ENCODE assay signal across 32 cellular contexts in the genomic region with DNA sequence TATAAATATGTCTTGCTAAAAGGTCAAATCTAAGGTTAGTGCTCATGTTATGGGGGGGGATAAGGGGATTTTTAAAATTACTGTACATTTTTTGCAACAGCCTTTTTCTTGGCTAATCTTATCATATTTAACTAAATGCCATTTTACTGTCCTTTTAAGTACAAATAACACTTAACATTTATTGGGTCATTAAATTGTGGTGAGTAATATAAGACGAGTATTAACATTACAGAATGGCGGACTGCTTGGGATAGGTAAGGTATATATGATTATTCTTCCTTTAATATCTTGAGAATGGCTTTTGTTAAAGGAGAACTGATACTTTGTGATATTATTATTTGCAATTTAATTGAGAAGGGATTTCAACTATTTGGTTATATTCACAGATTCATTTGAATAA. TPM values are rescaled to one million over a fixed set of nuclear protein-coding genes. Genes with fewer than 3 reads are reported as not detected.
"Had no signal": no experiment of that assay in that cellular context is flagged by ENCODE, and none has a peak within 500 bp of the region (broad histone marks: within the 10 kb centered on the region; RNA-seq: fewer than 3 reads in every experiment).

No MANE protein-coding gene starts in this region.

- H3K4me1 ChIP-seq: stomach, suprapubic skin, testis, thyroid gland, tibial artery, tibial nerve, upper lobe of left lung, upper lobe of right lung, uterus, vagina had no signal

- H3K4me1 Mint-ChIP-seq: stimulated activated effector memory CD8-positive, alpha-beta T cell treated with anti-CD3 and anti-CD28 coated beads, Interleukin-12 subunit alpha, Interleukin-12 subunit beta, amount 100 ng/mL, for 72 hours; stimulated activated memory B cell treated with anti-CD40 and anti-IgM and Interleukin-4, amounts not matched to agents 10 μg/mL and 1 μg/mL and 100 μg/mL, for 72 hours; stimulated activated naive CD8-positive, alpha-beta T cell treated with anti-CD3 and anti-CD28 coated beads, Interleukin-15, amount 100 ng/mL, for 72 hours had no signal

- H3K9me3 Mint-ChIP-seq: stimulated activated effector memory CD8-positive, alpha-beta T cell treated with anti-CD3 and anti-CD28 coated beads, Interleukin-12 subunit alpha, Interleukin-12 subunit beta, amount 100 ng/mL, for 72 hours; stimulated activated memory B cell treated with anti-CD40 and anti-IgM and Interleukin-4, amounts not matched to agents 10 μg/mL and 1 μg/mL and 100 μg/mL, for 72 hours; stimulated activated naive B cell treated with anti-CD40 and anti-IgM and Interleukin-4, amounts not matched to agents 10 μg/mL and 1 μg/mL and 100 μg/mL, for 72 hours; stimulated activated naive CD8-positive, alpha-beta T cell treated with anti-CD3 and anti-CD28 coated beads, Interleukin-15, amount 100 ng/mL, for 72 hours; stimulated activated naive CD8-positive, alpha-beta T cell treated with anti-CD3 and anti-CD28 coated beads, Interleukin-15, Interleukin-2, amounts not matched to agents 100 ng/mL and 50 ng/mL, for 24 hours; type B pancreatic cell had no signal

- H3K27ac Mint-ChIP-seq: stimulated activated effector memory CD8-positive, alpha-beta T cell treated with anti-CD3 and anti-CD28 coated beads, Interleukin-12 subunit alpha, Interleukin-12 subunit beta, amount 100 ng/mL, for 72 hours; stimulated activated memory B cell treated with anti-CD40 and anti-IgM and Interleukin-4, amounts not matched to agents 10 μg/mL and 1 μg/mL and 100 μg/mL, for 72 hours; stimulated activated naive B cell treated with anti-CD40 and anti-IgM and Interleukin-4, amounts not matched to agents 10 μg/mL and 1 μg/mL and 100 μg/mL, for 72 hours; stimulated activated naive CD8-positive, alpha-beta T cell treated with anti-CD3 and anti-CD28 coated beads, Interleukin-15, amount 100 ng/mL, for 72 hours; stimulated activated naive CD8-positive, alpha-beta T cell treated with anti-CD3 and anti-CD28 coated beads, Interleukin-15, Interleukin-2, amounts not matched to agents 100 ng/mL and 50 ng/mL, for 24 hours; type B pancreatic cell had no signal

- H3K27me3 ChIP-seq: stomach, suprapubic skin, testis, thyroid gland, tibial artery, tibial nerve, transverse colon, upper lobe of left lung, upper lobe of right lung, uterus, vagina had no signal

- DNase-seq: stimulated activated CD4-positive, alpha-beta T cell treated with anti-CD3 and anti-CD28 coated beads, Interleukin-2, amount 100 ng/mL, for 48 hours; stimulated activated CD4-positive, alpha-beta T cell treated with anti-CD3 and anti-CD28 coated beads, Interleukin-4, amount 100 ng/mL, for 1 hour; stimulated activated CD4-positive, alpha-beta T cell treated with anti-CD3 and anti-CD28 coated beads, Interleukin-4, amount 100 ng/mL, for 24 hours; stimulated activated CD4-positive, alpha-beta T cell treated with anti-CD3 and anti-CD28 coated beads, Interleukin-4, amount 100 ng/mL, for 4 hours; stimulated activated CD8-positive, alpha-beta memory T cell treated with anti-CD3 and anti-CD28 coated beads, Interleukin-4, amount 100 ng/mL, for 48 hours; stimulated activated naive B cell treated with anti-CD40 and anti-IgM and Interleukin-4, amounts not matched to agents 10 μg/mL and 1 μg/mL and 100 μg/mL, for 72 hours; stimulated activated naive CD4-positive, alpha-beta T cell; stimulated activated naive CD4-positive, alpha-beta T cell treated with Interleukin-2 at 50 U/mL for 16 hours; stimulated activated naive CD8-positive, alpha-beta T cell treated with anti-CD3 and anti-CD28 coated beads, Interleukin-15, amount 100 ng/mL, for 72 hours; stimulated activated naive CD8-positive, alpha-beta T cell treated with anti-CD3 and anti-CD28 coated beads, Interleukin-15, Interleukin-2, amounts not matched to agents 100 U/mL and 50 U/mL, for 24 hours; stomach; substantia nigra; testis; thyroid gland; tibial artery; transverse colon; trophoblast cell; upper lobe of left lung; upper lobe of right lung; uterus had no signal

- H3K4me3 Mint-ChIP-seq: stimulated activated effector memory CD8-positive, alpha-beta T cell treated with anti-CD3 and anti-CD28 coated beads, Interleukin-12 subunit alpha, Interleukin-12 subunit beta, amount 100 ng/mL, for 72 hours; stimulated activated memory B cell treated with anti-CD40 and anti-IgM and Interleukin-4, amounts not matched to agents 10 μg/mL and 1 μg/mL and 100 μg/mL, for 72 hours; stimulated activated naive B cell treated with anti-CD40 and anti-IgM and Interleukin-4, amounts not matched to agents 10 μg/mL and 1 μg/mL and 100 μg/mL, for 72 hours; stimulated activated naive CD8-positive, alpha-beta T cell treated with anti-CD3 and anti-CD28 coated beads, Interleukin-15, amount 100 ng/mL, for 72 hours; stimulated activated naive CD8-positive, alpha-beta T cell treated with anti-CD3 and anti-CD28 coated beads, Interleukin-15, Interleukin-2, amounts not matched to agents 100 ng/mL and 50 ng/mL, for 24 hours; type B pancreatic cell had no signal

- H3K27me3 Mint-ChIP-seq: stimulated activated memory B cell treated with anti-CD40 and anti-IgM and Interleukin-4, amounts not matched to agents 10 μg/mL and 1 μg/mL and 100 μg/mL, for 72 hours; stimulated activated naive B cell treated with anti-CD40 and anti-IgM and Interleukin-4, amounts not matched to agents 10 μg/mL and 1 μg/mL and 100 μg/mL, for 72 hours; stimulated activated naive CD8-positive, alpha-beta T cell treated with anti-CD3 and anti-CD28 coated beads, Interleukin-15, amount 100 ng/mL, for 72 hours; stimulated activated naive CD8-positive, alpha-beta T cell treated with anti-CD3 and anti-CD28 coated beads, Interleukin-15, Interleukin-2, amounts not matched to agents 100 ng/mL and 50 ng/mL, for 24 hours; type B pancreatic cell had no signal

- H3K36me3 ChIP-seq: uterus had no signal

- FAIRE-seq: urothelium cell line had no signal

- ATAC-seq: stimulated activated effector memory CD8-positive, alpha-beta T cell treated with anti-CD3 and anti-CD28 coated beads, Interleukin-12 subunit alpha, Interleukin-12 subunit beta, amount 100 ng/mL, for 72 hours; stimulated activated memory B cell treated with anti-CD40 and anti-IgM and Interleukin-4, amounts not matched to agents 10 μg/mL and 1 μg/mL and 100 μg/mL, for 72 hours; stimulated activated naive B cell treated with anti-CD40 and anti-IgM and Interleukin-4, amounts not matched to agents 10 μg/mL and 1 μg/mL and 100 μg/mL, for 72 hours; stimulated activated naive CD8-positive, alpha-beta T cell treated with anti-CD3 and anti-CD28 coated beads, Interleukin-15, amount 100 ng/mL, for 72 hours; stimulated activated naive CD8-positive, alpha-beta T cell treated with anti-CD3 and anti-CD28 coated beads, Interleukin-15, Interleukin-2, amounts not matched to agents 100 U/mL and 50 U/mL, for 24 hours; upper lobe of right lung had no signal

- H3K4me3 ChIP-seq: stomach, suprapubic skin, testis, thoracic aorta, thyroid gland, tibial artery, tibial nerve, transverse colon, upper lobe of left lung, upper lobe of right lung, uterus, vagina had no signal

- H3K27ac ChIP-seq: stomach, suprapubic skin, testis, thoracic aorta, thyroid gland, tibial artery, tibial nerve, transverse colon, upper lobe of left lung, upper lobe of right lung, uterus, vagina had no signal

- H3K9me3 ChIP-seq: stomach, suprapubic skin, testis, thoracic aorta, thyroid gland, tibial artery, tibial nerve, transverse colon, upper lobe of left lung, upper lobe of right lung, uterus, vagina had no signal

RNA-seq across cellular contexts. Expression of gene GPR151, which starts 33.2 kb away (rescaled TPM):
- total RNA-seq: stomach, subcutaneous adipose tissue, suprapubic skin, testis, thoracic aorta, thyroid gland, tibial nerve, transverse colon, upper lobe of left lung, upper lobe of right lung, ureter, urinary bladder, uterus, vagina had no signal
- polyA plus RNA-seq: stomach, urinary bladder had no signal
